In the genomic region with DNA sequence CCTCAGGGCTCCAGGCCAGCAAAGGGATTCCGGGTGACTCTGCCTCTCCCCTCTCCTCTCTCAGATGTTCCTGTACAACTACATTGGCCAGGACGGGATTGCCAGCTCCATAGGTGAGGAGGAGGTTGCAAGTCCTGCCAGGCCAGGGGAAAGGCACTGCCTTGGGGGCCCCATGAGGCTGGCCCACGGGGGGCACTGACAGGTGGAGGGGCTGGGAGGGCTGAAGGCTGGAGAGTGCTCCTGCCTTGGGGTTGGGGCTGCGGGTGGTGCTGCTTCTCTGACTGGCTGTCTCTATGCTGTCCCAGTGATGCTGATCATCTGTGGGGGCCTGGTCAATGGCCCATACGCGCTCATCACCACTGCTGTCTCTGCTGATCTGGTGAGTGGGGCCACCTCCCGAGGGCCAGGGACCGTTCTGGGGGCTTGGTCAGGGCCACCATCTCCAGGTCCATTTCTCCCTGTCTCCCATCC, we compare ENCODE assay signal across 21 cellular contexts. TPM values are rescaled to one million over a fixed set of nuclear protein-coding genes. Genes with fewer than 3 reads are reported as not detected.
A peak's percentile ranks its signal among the peaks of the same experiment; 100 is the strongest.
DNase-seq lines count a peak whose midpoint lies in the region; ATAC-seq and TF ChIP-seq lines count a peak whose summit lies in the region.
"Had no signal": no experiment of that assay in that cellular context is flagged by ENCODE, and none has a peak within 500 bp of the region (broad histone marks: within the 10 kb centered on the region; RNA-seq: fewer than 3 reads in every experiment).

No MANE protein-coding gene starts in this region.

- no peaks in the 10 kb centered on the region for H3K27me3 Mint-ChIP-seq in stimulated activated naive CD8-positive, alpha-beta T cell treated with anti-CD3 and anti-CD28 coated beads, Interleukin-15, amount 100 ng/mL, for 72 hours
- no peaks in the 10 kb centered on the region for H3K27me3 Mint-ChIP-seq in activated B cell treated with CpG ODN at 0.5 μM for 24 hours
- H3K27me3 Mint-ChIP-seq in activated naive CD4-positive, alpha-beta T cell treated with anti-CD3 and anti-CD28 coated beads for 36 hours (ENCODE audit: low read depth) = no peaks in the 10 kb centered on the region
- H3K27me3 Mint-ChIP-seq in CD4-positive, alpha-beta T cell = no peaks in the 10 kb centered on the region
- H3K27me3 Mint-ChIP-seq: CD4-positive, CD25-positive, alpha-beta regulatory T cell had no signal

- H3K9me3 ChIP-seq in CD4-positive, alpha-beta T cell (ENCODE audit: control insufficient read depth, low read length) = no peaks in the 10 kb centered on the region

- intact Hi-C loops in activated B cell treated with CpG ODN at 0.5 μM for 24 hours (cut with micrococcal nuclease) (no loop called here), posterior vena cava (cut with DNase I) (no loop called here)
- intact Hi-C loops in activated naive CD4-positive, alpha-beta T cell treated with anti-CD3 and anti-CD28 coated beads for 36 hours (cut with micrococcal nuclease) = no loop called here
- intact Hi-C loops in CD4-positive, alpha-beta T cell (cut with DNase I, micrococcal nuclease) = no loop called here

- DNase-seq in stimulated activated naive CD8-positive, alpha-beta T cell treated with anti-CD3 and anti-CD28 coated beads, Interleukin-15, amount 100 ng/mL, for 72 hours = no peak
- no peak for DNase-seq in stimulated activated naive CD8-positive, alpha-beta T cell treated with anti-CD3 and anti-CD28 coated beads, Interleukin-15, Interleukin-2, amounts not matched to agents 100 U/mL and 50 U/mL, for 24 hours
- DNase-seq in activated B cell treated with CpG ODN at 0.5 μM for 24 hours = no peak
- peak; percentile 58 for DNase-seq in posterior vena cava (ENCODE audit: low spot score)
- DNase-seq in activated naive CD4-positive, alpha-beta T cell treated with anti-CD3 and anti-CD28 coated beads for 36 hours = no peak
- no peak for DNase-seq in CD4-positive, alpha-beta T cell
- DNase-seq: CD4-positive, CD25-positive, alpha-beta regulatory T cell; COR-L47; DMS 273 treated with DMSO at 0.1 percent for 48 hours; DMS79 treated with DMSO at 0.1 percent for 48 hours; HCEC 1CT; KG1; NCI-H1092 treated with DMSO at 0.1 percent for 48 hours; NCI-H146; NCI-H2029; NCI-H2227 treated with DMSO at 0.1 percent for 48 hours; NCI-H510A; NCI-H748 treated with DMSO at 0.1 percent for 48 hours; SIG-M5 had no signal

- CTCF ChIA-PET in activated B cell treated with CpG ODN at 0.5 μM for 24 hours (lab: Charles Lee) = no interaction called here
- CTCF ChIA-PET in activated naive CD4-positive, alpha-beta T cell treated with anti-CD3 and anti-CD28 coated beads for 36 hours (lab: Charles Lee) = no interaction called here
- CTCF ChIA-PET in CD4-positive, alpha-beta T cell (lab: Charles Lee) = no interaction called here

- no peaks in the 10 kb centered on the region for H3K9me3 Mint-ChIP-seq in stimulated activated naive CD8-positive, alpha-beta T cell treated with anti-CD3 and anti-CD28 coated beads, Interleukin-15, amount 100 ng/mL, for 72 hours
- no peaks in the 10 kb centered on the region for H3K9me3 Mint-ChIP-seq in activated B cell treated with CpG ODN at 0.5 μM for 24 hours
- H3K9me3 Mint-ChIP-seq in activated naive CD4-positive, alpha-beta T cell treated with anti-CD3 and anti-CD28 coated beads for 36 hours = no peaks in the 10 kb centered on the region
- no peaks in the 10 kb centered on the region for H3K9me3 Mint-ChIP-seq in CD4-positive, alpha-beta T cell
- H3K9me3 Mint-ChIP-seq: CD4-positive, CD25-positive, alpha-beta regulatory T cell; GM23338 had no signal

- no peak overlapping the region for H3K27ac Mint-ChIP-seq in stimulated activated naive CD8-positive, alpha-beta T cell treated with anti-CD3 and anti-CD28 coated beads, Interleukin-15, amount 100 ng/mL, for 72 hours
- H3K27ac Mint-ChIP-seq in activated B cell treated with CpG ODN at 0.5 μM for 24 hours = peak overlapping the region; percentile 50
- H3K27ac Mint-ChIP-seq in activated naive CD4-positive, alpha-beta T cell treated with anti-CD3 and anti-CD28 coated beads for 36 hours = no peak overlapping the region
- no peak overlapping the region for H3K27ac Mint-ChIP-seq in CD4-positive, alpha-beta T cell
- H3K27ac Mint-ChIP-seq: CD4-positive, CD25-positive, alpha-beta regulatory T cell; GM23338 had no signal

- peaks cover 20% of the 10 kb centered on the region for H3K36me3 Mint-ChIP-seq in activated B cell treated with CpG ODN at 0.5 μM for 24 hours (ENCODE audit: low read depth)
- no peaks in the 10 kb centered on the region for H3K36me3 Mint-ChIP-seq in activated naive CD4-positive, alpha-beta T cell treated with anti-CD3 and anti-CD28 coated beads for 36 hours (ENCODE audit: low read depth)
- H3K36me3 Mint-ChIP-seq in CD4-positive, alpha-beta T cell (ENCODE audit: low read depth) = no peaks in the 10 kb centered on the region
- H3K36me3 Mint-ChIP-seq: CD4-positive, CD25-positive, alpha-beta regulatory T cell had no signal

- H3K27me3 ChIP-seq in CD4-positive, alpha-beta T cell (ENCODE audit: control insufficient read depth, insufficient read depth, low read length) = no peaks in the 10 kb centered on the region

- no peaks in the 10 kb centered on the region for H3K4me1 Mint-ChIP-seq in stimulated activated naive CD8-positive, alpha-beta T cell treated with anti-CD3 and anti-CD28 coated beads, Interleukin-15, amount 100 ng/mL, for 72 hours
- peaks cover 2% of the 10 kb centered on the region for H3K4me1 Mint-ChIP-seq in activated B cell treated with CpG ODN at 0.5 μM for 24 hours
- H3K4me1 Mint-ChIP-seq in activated naive CD4-positive, alpha-beta T cell treated with anti-CD3 and anti-CD28 coated beads for 36 hours (ENCODE audit: low read depth) = no peaks in the 10 kb centered on the region
- H3K4me1 Mint-ChIP-seq in CD4-positive, alpha-beta T cell (ENCODE audit: low read depth) = no peaks in the 10 kb centered on the region
- H3K4me1 Mint-ChIP-seq: CD4-positive, CD25-positive, alpha-beta regulatory T cell; GM23338 had no signal

- POLR2A ChIA-PET in activated B cell treated with CpG ODN at 0.5 μM for 24 hours (lab: Charles Lee) = no interaction called here
- POLR2A ChIA-PET in CD4-positive, alpha-beta T cell (lab: Charles Lee) = no interaction called here

- H3K27ac ChIP-seq in CD4-positive, alpha-beta T cell (ENCODE audit: low read depth, low read length) = no peak overlapping the region

- ATAC-seq in stimulated activated naive CD8-positive, alpha-beta T cell treated with anti-CD3 and anti-CD28 coated beads, Interleukin-15, amount 100 ng/mL, for 72 hours = peak; percentile 19
- no peak for ATAC-seq in stimulated activated naive CD8-positive, alpha-beta T cell treated with anti-CD3 and anti-CD28 coated beads, Interleukin-15, Interleukin-2, amounts not matched to agents 100 U/mL and 50 U/mL, for 24 hours
- ATAC-seq in activated B cell treated with CpG ODN at 0.5 μM for 24 hours (ENCODE audit: low read depth) (no peak), GM21367 (IDR thresholded peaks at IDR 0.05; ENCODE audit: unreplicated experiment) (no peak)
- no peak for ATAC-seq in CD4-positive, alpha-beta T cell (ENCODE audit: poor library complexity)

- no peak for TF ChIP-seq CTCF in activated B cell treated with CpG ODN at 0.5 μM for 24 hours (IDR thresholded peaks at IDR 0.05)
- TF ChIP-seq CTCF in CD4-positive, alpha-beta T cell (IDR thresholded peaks at IDR 0.05) = no peak

- H3K4me3 Mint-ChIP-seq in stimulated activated naive CD8-positive, alpha-beta T cell treated with anti-CD3 and anti-CD28 coated beads, Interleukin-15, amount 100 ng/mL, for 72 hours = no peak overlapping the region
- no peak overlapping the region for H3K4me3 Mint-ChIP-seq in activated B cell treated with CpG ODN at 0.5 μM for 24 hours
- no peak overlapping the region for H3K4me3 Mint-ChIP-seq in activated naive CD4-positive, alpha-beta T cell treated with anti-CD3 and anti-CD28 coated beads for 36 hours
- no peak overlapping the region for H3K4me3 Mint-ChIP-seq in CD4-positive, alpha-beta T cell
- H3K4me3 Mint-ChIP-seq: CD4-positive, CD25-positive, alpha-beta regulatory T cell; GM23338 had no signal

RNA-seq across cellular contexts. Expression of gene SLC37A2, which starts 21.7 kb away (rescaled TPM):
- total RNA-seq in activated B cell treated with CpG ODN at 0.5 μM for 24 hours = 21.3 and 27.5 TPM in 2 replicates
- 10 to 100 TPM in 1 of 2 donors, 1 to 10 TPM in 1; 6.6 to 10.5 TPM for total RNA-seq in posterior vena cava
- under 1 TPM; 0.57 to 0.67 TPM for total RNA-seq in activated naive CD4-positive, alpha-beta T cell treated with anti-CD3 and anti-CD28 coated beads for 36 hours
- under 1 TPM; 0.25 to 0.34 TPM for total RNA-seq in CD4-positive, alpha-beta T cell
- total RNA-seq: CD4-positive, CD25-positive, alpha-beta regulatory T cell had no signal

RNA-seq across cellular contexts. Expression of gene TMEM218, which starts 26.6 kb away (rescaled TPM):
- 18.8 and 20.1 TPM in 2 replicates for total RNA-seq in activated B cell treated with CpG ODN at 0.5 μM for 24 hours
- total RNA-seq in posterior vena cava = 10 to 100 TPM; 12.5 to 15.7 TPM
- 10 to 100 TPM; 11.5 to 12.6 TPM for total RNA-seq in activated naive CD4-positive, alpha-beta T cell treated with anti-CD3 and anti-CD28 coated beads for 36 hours
- 1 to 10 TPM; 3.9 to 4.4 TPM for total RNA-seq in CD4-positive, alpha-beta T cell

Comparison
In these comparisons a context has a peak if more than half of its experiments do, and no peak if none do; other contexts are left out.
1. RNA of gene SLC37A2, which starts 21.7 kb away (total RNA-seq): 21.3 to 27.5 TPM in activated B cell treated with CpG ODN at 0.5 μM for 24 hours and 6.6 to 10.5 TPM in posterior vena cava; 0.57 to 0.67 TPM in activated naive CD4-positive, alpha-beta T cell treated with anti-CD3 and anti-CD28 coated beads for 36 hours and 0.25 to 0.34 TPM in CD4-positive, alpha-beta T cell; every median in the first group is over 4 times any median in the second.